9 cellular contexts compared by ENCODE assay signal in genomic region chr20:19992996-19993908, GRCh38. TPM values are rescaled to one million over a fixed set of nuclear protein-coding genes. Genes with fewer than 3 reads are reported as not detected.
A peak's percentile ranks its signal among the peaks of the same experiment; 100 is the strongest.
DNase-seq lines count a peak whose midpoint lies in the region; ATAC-seq and TF ChIP-seq lines count a peak whose summit lies in the region.
"Had no signal": no experiment of that assay in that cellular context is flagged by ENCODE, and none has a peak within 500 bp of the region (broad histone marks: within the 10 kb centered on the region; RNA-seq: fewer than 3 reads in every experiment).

No MANE protein-coding gene starts in this region.

- no peaks in the 10 kb centered on the region for H3K36me3 Mint-ChIP-seq in glutamatergic neuron (ENCODE audit: unreplicated experiment)

- no peak for TF ChIP-seq POLR2A in GM18505 (IDR thresholded peaks at IDR 0.05; ENCODE audit: borderline replicate concordance, extremely low read depth, insufficient read depth, insufficient read length)

- H3K27me3 Mint-ChIP-seq in glutamatergic neuron (ENCODE audit: unreplicated experiment), result no peaks in the 10 kb centered on the region

- H3K4me1 Mint-ChIP-seq in glutamatergic neuron (ENCODE audit: low read depth, unreplicated experiment), result peaks cover 32% of the 10 kb centered on the region

- DNase-seq in ELF-1 (ENCODE audit: low read depth, low spot score) (peak; percentile 91), T1000 (lab: John Stamatoyannopoulos, UW) (peak; percentile 72), glutamatergic neuron (no peak), renal cortical epithelial cell (ENCODE audit: low read depth) (peak; percentile 94), activated gamma-delta T cell treated with Interleukin-2 at 50 U/mL for 16 hours (no peak), OCI-M2 (lab: John Stamatoyannopoulos, UW; ENCODE audit: unreplicated experiment) (no peak)

- no peak for TF ChIP-seq CTCF in glutamatergic neuron (IDR thresholded peaks at IDR 0.05; ENCODE audit: partially characterized antibody, unreplicated experiment)

- H3K4me3 Mint-ChIP-seq in glutamatergic neuron (ENCODE audit: unreplicated experiment), result peak overlapping the region; percentile 75

- peak overlapping the region; percentile 35 for H3K27ac Mint-ChIP-seq in glutamatergic neuron (ENCODE audit: unreplicated experiment)

- no peaks in the 10 kb centered on the region for H3K9me3 Mint-ChIP-seq in glutamatergic neuron (ENCODE audit: unreplicated experiment)

- ATAC-seq in HG02840 (IDR thresholded peaks at IDR 0.05; ENCODE audit: low FRiP score, unreplicated experiment) (no peak), GM18505 (IDR thresholded peaks at IDR 0.05; ENCODE audit: unreplicated experiment) (no peak)

RNA-seq across cellular contexts. Expression of gene NAA20, which starts 23.9 kb away (rescaled TPM):
- 33.5 TPM for total RNA-seq in glutamatergic neuron (ENCODE audit: unreplicated experiment)
- total RNA-seq in renal cortical epithelial cell, result 49.1 and 57.0 TPM in 2 replicates

RNA-seq across cellular contexts. Expression of gene CRNKL1, which starts 59.0 kb away (rescaled TPM):
- 28.7 TPM for total RNA-seq in glutamatergic neuron (ENCODE audit: unreplicated experiment)
- total RNA-seq in renal cortical epithelial cell, result 21.9 and 34.5 TPM in 2 replicates

RNA-seq across cellular contexts. Expression of gene CFAP61, which starts 59.1 kb away (rescaled TPM):
- total RNA-seq in glutamatergic neuron (ENCODE audit: unreplicated experiment), result 5.0 TPM
- total RNA-seq in renal cortical epithelial cell, result 2.0 TPM in 1 of 2 replicates, not detected in the other
- total RNA-seq: T-helper 1 cell treated with Interleukin-12 subunit alpha and Interleukin-12 subunit beta and Interleukin-4 antibody, amounts not matched to agents 30 ng/mL and 1 ng/mL, for 36 hours had no signal

Comparison
In these comparisons a context has a peak if more than half of its experiments do, and no peak if none do; other contexts are left out.
1. DNase-seq: peak in ELF-1 (single experiment), T1000 (single experiment) and renal cortical epithelial cell (single experiment); none in glutamatergic neuron (single experiment), activated gamma-delta T cell treated with Interleukin-2 at 50 U/mL for 16 hours (single experiment) and OCI-M2 (single experiment).